1 cellular context compared by ENCODE assay signal in genomic region chr4:38055566-38055965, GRCh38.
TF ChIP-seq lines count a peak whose summit lies in the region.

No MANE protein-coding gene starts in this region.

TF ChIP-seq in GM23338, 12 proteins besides CTCF, POLR2A, EP300 and RAD21 (continued from another document):
- TF ChIP-seq ZNF462 (CRISPR knock-in tag; IDR thresholded peaks at IDR 0.05) (no peak), ZNF331 (CRISPR knock-in tag; IDR thresholded peaks at IDR 0.05; ENCODE audit: low read depth) (no peak), CREB1 (CRISPR knock-in tag; IDR thresholded peaks at IDR 0.05; ENCODE audit: low read depth) (no peak), EZH2phosphoT487 (IDR thresholded peaks at IDR 0.05; ENCODE audit: unreplicated experiment) (no peak), ZNF114 (CRISPR knock-in tag; IDR thresholded peaks at IDR 0.05) (no peak), EZH2 (IDR thresholded peaks at IDR 0.05; ENCODE audit: low read depth, unreplicated experiment) (no peak), POLR2AphosphoS5 (IDR thresholded peaks at IDR 0.05; ENCODE audit: low read depth) (no peak), REST (IDR thresholded peaks at IDR 0.05; ENCODE audit: unreplicated experiment) (no peak), STAT1 (IDR thresholded peaks at IDR 0.05; ENCODE audit: unreplicated experiment) (no peak)
- TF ChIP-seq, protein P1, sequence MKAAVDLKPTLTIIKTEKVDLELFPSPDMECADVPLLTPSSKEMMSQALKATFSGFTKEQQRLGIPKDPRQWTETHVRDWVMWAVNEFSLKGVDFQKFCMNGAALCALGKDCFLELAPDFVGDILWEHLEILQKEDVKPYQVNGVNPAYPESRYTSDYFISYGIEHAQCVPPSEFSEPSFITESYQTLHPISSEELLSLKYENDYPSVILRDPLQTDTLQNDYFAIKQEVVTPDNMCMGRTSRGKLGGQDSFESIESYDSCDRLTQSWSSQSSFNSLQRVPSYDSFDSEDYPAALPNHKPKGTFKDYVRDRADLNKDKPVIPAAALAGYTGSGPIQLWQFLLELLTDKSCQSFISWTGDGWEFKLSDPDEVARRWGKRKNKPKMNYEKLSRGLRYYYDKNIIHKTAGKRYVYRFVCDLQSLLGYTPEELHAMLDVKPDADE (IDR thresholded peaks at IDR 0.05) = no peak
